In genomic region chr13:62388515-62388914, GRCh38 we compare ENCODE assay signal across 1 cellular context.
TF ChIP-seq lines count a peak whose summit lies in the region.

No MANE protein-coding gene starts in this region.

TF ChIP-seq in GM23338, 12 proteins besides CTCF, POLR2A, EP300 and RAD21 (continued from another document):
- TF ChIP-seq, protein P1, sequence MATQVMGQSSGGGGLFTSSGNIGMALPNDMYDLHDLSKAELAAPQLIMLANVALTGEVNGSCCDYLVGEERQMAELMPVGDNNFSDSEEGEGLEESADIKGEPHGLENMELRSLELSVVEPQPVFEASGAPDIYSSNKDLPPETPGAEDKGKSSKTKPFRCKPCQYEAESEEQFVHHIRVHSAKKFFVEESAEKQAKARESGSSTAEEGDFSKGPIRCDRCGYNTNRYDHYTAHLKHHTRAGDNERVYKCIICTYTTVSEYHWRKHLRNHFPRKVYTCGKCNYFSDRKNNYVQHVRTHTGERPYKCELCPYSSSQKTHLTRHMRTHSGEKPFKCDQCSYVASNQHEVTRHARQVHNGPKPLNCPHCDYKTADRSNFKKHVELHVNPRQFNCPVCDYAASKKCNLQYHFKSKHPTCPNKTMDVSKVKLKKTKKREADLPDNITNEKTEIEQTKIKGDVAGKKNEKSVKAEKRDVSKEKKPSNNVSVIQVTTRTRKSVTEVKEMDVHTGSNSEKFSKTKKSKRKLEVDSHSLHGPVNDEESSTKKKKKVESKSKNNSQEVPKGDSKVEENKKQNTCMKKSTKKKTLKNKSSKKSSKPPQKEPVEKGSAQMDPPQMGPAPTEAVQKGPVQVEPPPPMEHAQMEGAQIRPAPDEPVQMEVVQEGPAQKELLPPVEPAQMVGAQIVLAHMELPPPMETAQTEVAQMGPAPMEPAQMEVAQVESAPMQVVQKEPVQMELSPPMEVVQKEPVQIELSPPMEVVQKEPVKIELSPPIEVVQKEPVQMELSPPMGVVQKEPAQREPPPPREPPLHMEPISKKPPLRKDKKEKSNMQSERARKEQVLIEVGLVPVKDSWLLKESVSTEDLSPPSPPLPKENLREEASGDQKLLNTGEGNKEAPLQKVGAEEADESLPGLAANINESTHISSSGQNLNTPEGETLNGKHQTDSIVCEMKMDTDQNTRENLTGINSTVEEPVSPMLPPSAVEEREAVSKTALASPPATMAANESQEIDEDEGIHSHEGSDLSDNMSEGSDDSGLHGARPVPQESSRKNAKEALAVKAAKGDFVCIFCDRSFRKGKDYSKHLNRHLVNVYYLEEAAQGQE (IDR thresholded peaks at IDR 0.05; ENCODE audit: unreplicated experiment): no peak
- TF ChIP-seq CREB1 (CRISPR knock-in tag; IDR thresholded peaks at IDR 0.05; ENCODE audit: low read depth) (no peak), STAT1 (IDR thresholded peaks at IDR 0.05; ENCODE audit: unreplicated experiment) (no peak), JUNB (IDR thresholded peaks at IDR 0.05; ENCODE audit: unreplicated experiment) (no peak), NANOG (IDR thresholded peaks at IDR 0.05; ENCODE audit: borderline replicate concordance) (no peak), ZNF462 (CRISPR knock-in tag; IDR thresholded peaks at IDR 0.05) (no peak), EZH2phosphoT487 (IDR thresholded peaks at IDR 0.05; ENCODE audit: unreplicated experiment) (no peak), ETS1 (IDR thresholded peaks at IDR 0.05) (no peak), ZNF114 (CRISPR knock-in tag; IDR thresholded peaks at IDR 0.05) (no peak), EZH2 (IDR thresholded peaks at IDR 0.05; ENCODE audit: low read depth, unreplicated experiment) (no peak)
